In the genomic region with DNA sequence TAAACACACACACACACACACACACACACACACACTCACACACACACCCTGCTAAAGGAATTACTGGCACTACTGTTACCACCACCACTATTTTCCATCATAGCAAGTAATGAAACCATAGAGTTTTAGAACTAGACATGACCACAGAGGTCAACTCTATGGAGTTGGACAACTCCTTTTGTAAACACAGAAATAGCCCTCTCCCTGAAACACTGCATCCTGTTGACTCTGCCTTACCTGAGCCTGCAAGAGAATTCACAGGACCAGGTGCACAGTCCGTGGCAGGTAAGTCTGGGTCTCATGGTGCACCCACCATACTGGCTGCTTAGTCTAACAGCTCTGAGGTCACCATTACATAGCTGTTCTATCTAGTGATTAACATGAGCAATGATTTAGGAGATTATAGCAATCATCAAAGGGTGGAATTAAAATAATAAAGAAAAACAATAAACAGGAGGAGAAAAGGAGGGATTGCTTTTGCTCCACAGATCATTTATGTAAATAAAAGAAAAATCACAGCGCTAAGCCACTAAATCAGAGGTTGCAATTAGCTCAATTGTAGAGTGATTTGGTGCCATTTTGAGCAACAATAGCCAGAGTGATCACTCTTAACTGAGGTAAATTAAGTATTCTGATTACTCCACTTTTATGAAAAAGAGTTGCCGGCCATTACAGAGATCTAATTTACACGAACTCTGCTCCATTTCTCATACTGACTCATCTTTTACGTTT, we compare ENCODE assay signal across 23 cellular contexts.
DNase-seq lines count a peak whose midpoint lies in the region; ATAC-seq and TF ChIP-seq lines count a peak whose summit lies in the region.
"Had no signal": no experiment of that assay in that cellular context is flagged by ENCODE, and none has a peak within 500 bp of the region (broad histone marks: within the 10 kb centered on the region; RNA-seq: fewer than 3 reads in every experiment).

No MANE protein-coding gene starts in this region.

- CTCF ChIA-PET in CD4-positive, alpha-beta T cell (lab: Charles Lee), result no interaction called here

- H3K36me3 ChIP-seq in mucosa of descending colon (ENCODE audit: low read depth), result no peaks in the 10 kb centered on the region
- H3K36me3 ChIP-seq: BE2C had no signal

- peak; percentile 75 for ATAC-seq in mucosa of descending colon
- ATAC-seq in CD4-positive, alpha-beta T cell (ENCODE audit: poor library complexity), result no peak
- ATAC-seq: HepG2, T-cell had no signal

- no peak overlapping the region for H3K4me3 Mint-ChIP-seq in CD4-positive, alpha-beta T cell
- H3K4me3 Mint-ChIP-seq: CD14-positive monocyte, T-cell had no signal

- no peak overlapping the region for H3K4me3 ChIP-seq in mucosa of descending colon

- peaks cover 4% of the 10 kb centered on the region for H3K27me3 ChIP-seq in CD4-positive, alpha-beta T cell (ENCODE audit: control insufficient read depth, insufficient read depth, low read length)
- H3K27me3 ChIP-seq: BE2C had no signal

- H3K36me3 Mint-ChIP-seq in CD4-positive, alpha-beta T cell (ENCODE audit: low read depth), result no peaks in the 10 kb centered on the region
- H3K36me3 Mint-ChIP-seq: CD14-positive monocyte, T-cell had no signal

- no peaks in the 10 kb centered on the region for H3K4me1 Mint-ChIP-seq in CD4-positive, alpha-beta T cell (ENCODE audit: low read depth)

- no peaks in the 10 kb centered on the region for H3K9me3 Mint-ChIP-seq in CD4-positive, alpha-beta T cell
- H3K9me3 Mint-ChIP-seq: T-cell had no signal

- no peak overlapping the region for H3K27ac ChIP-seq in CD4-positive, alpha-beta T cell (ENCODE audit: low read depth, low read length)
- H3K27ac ChIP-seq: 22Rv1, RWPE1 had no signal

- H3K27me3 Mint-ChIP-seq in CD4-positive, alpha-beta T cell, result no peaks in the 10 kb centered on the region

- DNase-seq in DMS153 (lab: John Stamatoyannopoulos, UW), result peak; percentile 15
- no peak for DNase-seq in DMS153 treated with DMSO at 0.1 percent for 48 hours (lab: John Stamatoyannopoulos, UW; ENCODE audit: unreplicated experiment)
- DNase-seq in NCI-H1436 (lab: John Stamatoyannopoulos, UW), result peak; percentile 73
- peak; percentile 82 for DNase-seq in NCI-H748 treated with DMSO at 0.1 percent for 48 hours (lab: John Stamatoyannopoulos, UW)
- DNase-seq in mucosa of descending colon, result no peak
- no peak for DNase-seq in GM10266 (ENCODE audit: extremely low spot score)
- DNase-seq in CD4-positive, alpha-beta T cell, result no peak
- DNase-seq: BE2C; DMS79 treated with DMSO at 0.1 percent for 48 hours; GF-D8; KBM-7; NCI-H1694 treated with DMSO at 0.1 percent for 48 hours; NCI-H2171 treated with DMSO at 0.1 percent for 48 hours; NCI-H345; NCI-H510A treated with DMSO at 0.1 percent for 48 hours; NCI-H82; NK-92 treated with Interleukin-12 subunit alpha and Interleukin-12 subunit beta, amount 100 ng/mL, for 24 hours; SHP77; T-cell had no signal

- intact Hi-C loops in mucosa of descending colon (cut with DNase I, micrococcal nuclease), result no loop called here
- intact Hi-C loops in CD4-positive, alpha-beta T cell (cut with DNase I, micrococcal nuclease), result no loop called here

- no peaks in the 10 kb centered on the region for H3K4me1 ChIP-seq in mucosa of descending colon (ENCODE audit: low read depth)
- H3K4me1 ChIP-seq: BE2C had no signal

- POLR2A ChIA-PET in CD4-positive, alpha-beta T cell (lab: Charles Lee), result no interaction called here

- H3K9me3 ChIP-seq in mucosa of descending colon, result no peaks in the 10 kb centered on the region
- no peaks in the 10 kb centered on the region for H3K9me3 ChIP-seq in CD4-positive, alpha-beta T cell (ENCODE audit: control insufficient read depth, low read length)
- H3K9me3 ChIP-seq: BE2C had no signal

- no peak overlapping the region for H3K27ac Mint-ChIP-seq in CD4-positive, alpha-beta T cell
- H3K27ac Mint-ChIP-seq: CD14-positive monocyte, T-cell had no signal

- no peak for TF ChIP-seq CTCF in mucosa of descending colon (IDR thresholded peaks at IDR 0.05)
- no peak for TF ChIP-seq CTCF in GM10266 (IDR thresholded peaks at IDR 0.05; ENCODE audit: control insufficient read depth, insufficient read depth, low read depth, missing control alignments)
- no peak for TF ChIP-seq CTCF in CD4-positive, alpha-beta T cell (IDR thresholded peaks at IDR 0.05)

Comparison
In these comparisons a context has a peak if more than half of its experiments do, and no peak if none do; other contexts are left out.
1. DNase-seq: peak in DMS153 (single experiment), NCI-H1436 (single experiment) and NCI-H748 treated with DMSO at 0.1 percent for 48 hours (single experiment); none in DMS153 treated with DMSO at 0.1 percent for 48 hours (single experiment), mucosa of descending colon (0 of 3), GM10266 (single experiment) and CD4-positive, alpha-beta T cell (0 of 10).